ENCODE assay signal across 31 cellular contexts in genomic region chr2:96550787-96551604, GRCh38. TPM values are rescaled to one million over a fixed set of nuclear protein-coding genes. Genes with fewer than 3 reads are reported as not detected.
A peak's percentile ranks its signal among the peaks of the same experiment; 100 is the strongest.
DNase-seq lines count a peak whose midpoint lies in the region; ATAC-seq and TF ChIP-seq lines count a peak whose summit lies in the region.
"Had no signal": no experiment of that assay in that cellular context is flagged by ENCODE, and none has a peak within 500 bp of the region (broad histone marks: within the 10 kb centered on the region; RNA-seq: fewer than 3 reads in every experiment).

No MANE protein-coding gene starts in this region.

- H3K79me2 ChIP-seq in SK-N-SH (ENCODE audit: insufficient read depth): no peaks in the 10 kb centered on the region

- H3K9me3 ChIP-seq in SK-N-SH (no peaks in the 10 kb centered on the region), liver (ENCODE audit: control insufficient read depth in 4 of 4, low read length in 3 of 4) (no peaks in the 10 kb centered on the region)
- H3K9me3 ChIP-seq: adrenal gland, HAP-1, right atrium auricular region, thoracic aorta had no signal

- no peak overlapping the region for H3K4me2 ChIP-seq in SK-N-SH
- H3K4me2 ChIP-seq: neural progenitor cell had no signal

- peaks cover 6% of the 10 kb centered on the region for H3F3A ChIP-seq in SK-N-SH (replicated peaks; ENCODE audit: insufficient read depth)

- H3K27me3 ChIP-seq in SK-N-SH (ENCODE audit: insufficient read depth) (no peaks in the 10 kb centered on the region), liver (ENCODE audit: control insufficient read depth in 4 of 4, insufficient read depth in 4 of 4, low read length in 3 of 4) (no peaks in the 10 kb centered on the region)
- H3K27me3 ChIP-seq: adrenal gland, dorsolateral prefrontal cortex, neural progenitor cell, right atrium auricular region had no signal

- no peak for TF ChIP-seq CTCF in SK-N-SH (IDR thresholded peaks at IDR 0.05)
- TF ChIP-seq CTCF in GM10266 (IDR thresholded peaks at IDR 0.05; ENCODE audit: control insufficient read depth, insufficient read depth, low read depth, missing control alignments): no peak
- no peak for TF ChIP-seq CTCF in astrocyte of the spinal cord (IDR thresholded peaks at IDR 0.05; ENCODE audit: low read depth, low read length)
- no peak for TF ChIP-seq CTCF in liver (IDR thresholded peaks at IDR 0.05; ENCODE audit: low read depth, low read length, missing input control)

- H4K20me1 ChIP-seq in SK-N-SH (ENCODE audit: insufficient read depth): no peaks in the 10 kb centered on the region

- H3K27ac ChIP-seq in SK-N-SH (ENCODE audit: low read depth in 2 of 2, low read length in 1 of 2) (no peak overlapping the region), liver (ENCODE audit: low read depth in 1 of 2, low read length in 2 of 2) (peak overlapping the region; percentile 95)
- H3K27ac ChIP-seq: adrenal gland, dorsolateral prefrontal cortex, neural progenitor cell, right atrium auricular region had no signal

- H3K36me3 ChIP-seq in SK-N-SH (replicated peaks in 1 of 2; ENCODE audit: control insufficient read depth in 1 of 2, insufficient read depth in 2 of 2, low read length in 1 of 2) (peaks cover 0 to 6% of the 10 kb centered on the region in 2 experiments), liver (ENCODE audit: control insufficient read depth in 4 of 4, insufficient read depth in 3 of 4, low read depth in 1 of 4, low read length in 3 of 4) (peaks cover 0 to 3% (median 1%) of the 10 kb centered on the region in 4 donors)
- H3K36me3 ChIP-seq: HAP-1, neural progenitor cell had no signal

- in situ Hi-C loops in astrocyte of the spinal cord (cut with HindIII; ENCODE audit: low sequenced_read_pairs): loop anchor here (25.0 kb wide), 1 partner anchor 261 kb away; the partner anchor contains the start of gene CNNM3

- H3K4me3 ChIP-seq in SK-N-SH (ENCODE audit: low read depth in 2 of 2, low read length in 1 of 2): no peak overlapping the region
- no peak overlapping the region for H3K4me3 ChIP-seq in astrocyte of the spinal cord (ENCODE audit: low read depth, low read length)
- H3K4me3 ChIP-seq in liver (ENCODE audit: low read depth in 1 of 3, low read length in 3 of 3): peak overlapping the region; percentile 26 to 77 (median 74)
- H3K4me3 ChIP-seq: adrenal gland, dorsolateral prefrontal cortex, HAP-1, neural progenitor cell, right atrium auricular region, thoracic aorta had no signal

- WGBS in SK-N-SH (ENCODE audit: low lambda C conversion rate): 100% methylated on average over 5 of the region's 14 CpGs
- 65% methylated on average over 14 of the region's 14 CpGs for WGBS in liver

- ATAC-seq in SK-N-SH treated with all-trans-retinoic acid at 6 μM for 48 hours (no peak), HG03175 (IDR thresholded peaks at IDR 0.05; ENCODE audit: unreplicated experiment) (no peak), HG03045 (IDR thresholded peaks at IDR 0.05; ENCODE audit: unreplicated experiment) (no peak)
- ATAC-seq: stimulated activated naive CD8-positive, alpha-beta T cell treated with anti-CD3 and anti-CD28 coated beads, Interleukin-15, amount 100 ng/mL, for 72 hours had no signal

- H3K9me2 ChIP-seq in SK-N-SH: no peaks in the 10 kb centered on the region

- POLR2A ChIA-PET in SK-N-SH (lab: Yijun Ruan, JAX): no interaction called here

- no peak for TF ChIP-seq EP300 in SK-N-SH (IDR thresholded peaks at IDR 0.05; ENCODE audit: borderline replicate concordance in 1 of 2, low read depth in 1 of 2, low read length in 1 of 2)

- H3K9ac ChIP-seq in SK-N-SH (no peak overlapping the region), liver (ENCODE audit: low read depth in 1 of 2, low read length in 2 of 2) (peak overlapping the region; percentile 41 to 88)
- H3K9ac ChIP-seq: neural progenitor cell had no signal

- no peak overlapping the region for H2AFZ ChIP-seq in SK-N-SH (ENCODE audit: low read depth)
- H2AFZ ChIP-seq: neural progenitor cell had no signal

- DNase-seq in SK-N-SH: peak; percentile 12
- peak; percentile 11 for DNase-seq in GM10266 (ENCODE audit: extremely low spot score)
- peak; percentile 42 for DNase-seq in astrocyte of the spinal cord (ENCODE audit: low read depth, low spot score)
- DNase-seq in NCI-H226: no peak
- DNase-seq: 8988T; activated CD4-positive, alpha-beta T cell treated with anti-CD3 and anti-CD28 coated beads, Interleukin-2, amount 10 ng/mL, durations not matched to agents 24 days and 14 days; activated naive CD4-positive, alpha-beta T cell treated with anti-CD3 and anti-CD28 coated beads, Interleukin-2, amount 10 ng/mL, durations not matched to agents 7 days and 5 days; adrenal gland; cerebellar nuclear complex; Kasumi-1; left colon; NCI-H1436 treated with DMSO at 0.1 percent for 48 hours; NCI-H2081 treated with DMSO at 0.1 percent for 48 hours; NCI-H2227 treated with DMSO at 0.1 percent for 48 hours; NCI-H526 treated with DMSO at 0.1 percent for 48 hours; NK-92 treated with Interleukin-12 subunit alpha and Interleukin-12 subunit beta, amount 100 ng/mL, for 24 hours; stimulated activated CD4-positive, alpha-beta T cell treated with anti-CD3 and anti-CD28 coated beads, Interleukin-1b, Interleukin-23, amount 100 ng/mL, for 48 hours; stimulated activated naive CD8-positive, alpha-beta T cell treated with anti-CD3 and anti-CD28 coated beads, Interleukin-15, amount 100 ng/mL, for 72 hours; SW 1271; T1000 had no signal

- peaks cover 0 to 3% of the 10 kb centered on the region in 2 experiments; a peak in 1 of 4 replicates for H3K4me1 ChIP-seq in SK-N-SH (ENCODE audit: control insufficient read depth in 1 of 2, insufficient read depth in 2 of 2, low read depth in 1 of 2, low read length in 1 of 2)
- H3K4me1 ChIP-seq in liver (ENCODE audit: control insufficient read depth in 4 of 4, insufficient read depth in 4 of 4, low read length in 3 of 4): peaks cover 6 to 47% (median 28%) of the 10 kb centered on the region in 4 donors
- H3K4me1 ChIP-seq: neural progenitor cell had no signal

- TF ChIP-seq RAD21 in SK-N-SH (IDR thresholded peaks at IDR 0.05; ENCODE audit: low read length): no peak
- no peak for TF ChIP-seq RAD21 in liver (IDR thresholded peaks at IDR 0.05)

- CTCF ChIA-PET in SK-N-SH (lab: Yijun Ruan, JAX): interaction anchor here (1.2 to 6.6 kb wide), 2 partner anchors 41 to 144 kb away, joined by 3 to 91 read pairs; no protein-coding TSS in a partner anchor

TF ChIP-seq in SK-N-SH, 30 proteins besides CTCF, POLR2A, EP300 and RAD21 (continues in another document):
- no peak for TF ChIP-seq ELF1 (IDR thresholded peaks at IDR 0.05)
- no peak for TF ChIP-seq GABPA (IDR thresholded peaks at IDR 0.05; ENCODE audit: low read depth)
- no peak for TF ChIP-seq SIN3A (IDR thresholded peaks at IDR 0.05; ENCODE audit: borderline replicate concordance, low read depth, low read length)
- no peak for TF ChIP-seq RFX5 (IDR thresholded peaks at IDR 0.05; ENCODE audit: low read length)
- no peak for TF ChIP-seq JUND (IDR thresholded peaks at IDR 0.05)
- TF ChIP-seq CHD2 (IDR thresholded peaks at IDR 0.05; ENCODE audit: low read length, partially characterized antibody): no peak
- TF ChIP-seq MXI1 (IDR thresholded peaks at IDR 0.05; ENCODE audit: low read depth, low read length): no peak
- no peak for TF ChIP-seq MEF2A (IDR thresholded peaks at IDR 0.05; ENCODE audit: borderline replicate concordance, low read depth)
- no peak for TF ChIP-seq GATA2 (CRISPR knock-in tag; IDR thresholded peaks at IDR 0.05)
- TF ChIP-seq NRF1 (IDR thresholded peaks at IDR 0.05; ENCODE audit: low read depth, low read length): no peak
- TF ChIP-seq TCF12 (IDR thresholded peaks at IDR 0.05): no peak
- TF ChIP-seq TEAD4 (IDR thresholded peaks at IDR 0.05; ENCODE audit: borderline replicate concordance, insufficient read depth): no peak

TF ChIP-seq in SK-N-SH treated with all-trans-retinoic acid at 6 μM for 48 hours, 23 proteins besides CTCF, POLR2A, EP300 and RAD21 (continues in another document):
- TF ChIP-seq TOX (CRISPR knock-in tag; IDR thresholded peaks at IDR 0.05; ENCODE audit: borderline replicate concordance) (no peak), CSRNP3 (CRISPR knock-in tag; IDR thresholded peaks at IDR 0.05) (no peak), SNAI2 (CRISPR knock-in tag; IDR thresholded peaks at IDR 0.05) (no peak)

TF ChIP-seq in liver, 16 proteins besides CTCF, POLR2A, EP300 and RAD21:
- peak in 1 of 2 donors; percentile 43 for TF ChIP-seq RXRA (IDR thresholded peaks at IDR 0.05)
- no peak for TF ChIP-seq EGR1 (IDR thresholded peaks at IDR 0.05; ENCODE audit: low read depth in 2 of 2)
- TF ChIP-seq MAX (IDR thresholded peaks at IDR 0.05): no peak
- TF ChIP-seq HNF4A (conservative IDR thresholded peaks at IDR 0.05): peak; percentile 70 to 81
- peak; percentile 62 for TF ChIP-seq HNF4G (IDR thresholded peaks at IDR 0.05)
- TF ChIP-seq FOXA1 (IDR thresholded peaks at IDR 0.05): peak; percentile 34
TF ChIP-seq in liver: peak in this region for 4.

RNA-seq across cellular contexts. Expression of gene ARID5A, which starts 14.4 kb away (rescaled TPM):
- 3.3 TPM in 2 replicates for polyA plus RNA-seq in SK-N-SH (2012; rRNA removed)
- polyA plus RNA-seq in SK-N-SH (2012; cell fraction: cytosol; rRNA removed): 2.0 and 2.3 TPM in 2 replicates
- polyA plus RNA-seq in SK-N-SH (2012; cell fraction: nucleus; rRNA removed): 8.1 and 8.2 TPM in 2 replicates
- total RNA-seq in liver: 1 to 10 TPM; 7.4 to 9.3 TPM
- 10 to 100 TPM; 12.7 to 17.8 TPM for polyA plus RNA-seq in liver

RNA-seq across cellular contexts. Expression of gene NEURL3, which starts 45.8 kb away (rescaled TPM):
- polyA plus RNA-seq in SK-N-SH (2012; rRNA removed) (0.05 and 0.08 TPM in 2 replicates), liver (under 1 TPM; 0.61 to 0.97 TPM)
- 0.01 TPM in 1 of 2 replicates, not detected in the other for polyA plus RNA-seq in SK-N-SH (2012; cell fraction: cytosol; rRNA removed)
- polyA plus RNA-seq in SK-N-SH (2012; cell fraction: nucleus; rRNA removed): 0.04 TPM in 1 of 2 replicates, not detected in the other
- 1 to 10 TPM; 1.8 to 3.4 TPM for total RNA-seq in liver
- total RNA-seq: endothelial cell of umbilical vein, right atrium auricular region, thoracic aorta had no signal
- polyA plus RNA-seq: CD4-positive, alpha-beta memory T cell; endothelial cell of umbilical vein had no signal

Comparison
In these comparisons a context has a peak if more than half of its experiments do, and no peak if none do; other contexts are left out.
1. H3K27ac ChIP-seq: peak in liver (2 of 2); none in SK-N-SH (0 of 2).
2. H3K4me3 ChIP-seq: peak in liver (3 of 3); none in SK-N-SH (0 of 2) and astrocyte of the spinal cord (single experiment).